In genomic region chr2:8534729-8535397, GRCh38 we compare ENCODE assay signal across 11 cellular contexts.
A peak's percentile ranks its signal among the peaks of the same experiment; 100 is the strongest.
DNase-seq lines count a peak whose midpoint lies in the region; ATAC-seq, FAIRE-seq and TF ChIP-seq lines count a peak whose summit lies in the region.
"Had no signal": no experiment of that assay in that cellular context is flagged by ENCODE, and none has a peak within 500 bp of the region (broad histone marks: within the 10 kb centered on the region; RNA-seq: fewer than 3 reads in every experiment).

No MANE protein-coding gene starts in this region.

- H3K4me3 ChIP-seq in choroid plexus epithelial cell (ENCODE audit: low read depth, low read length), result no peak overlapping the region
- H3K4me3 ChIP-seq in HepG2 (replicated peaks in 1 of 3; ENCODE audit: insufficient read depth in 1 of 3, low read depth in 2 of 3, low read length in 3 of 3), result peak overlapping the region in 2 of 3 experiments; percentile 4 to 56; a peak in 2 of 6 replicates
- no peak overlapping the region for H3K4me3 ChIP-seq in effector memory CD4-positive, alpha-beta T cell (ENCODE audit: insufficient read depth, low read depth, low read length, poor library complexity, severe bottlenecking)

- peaks cover 42% of the 10 kb centered on the region for H3K4me1 ChIP-seq in HepG2 (ENCODE audit: insufficient read depth, low read length)
- peaks cover 9% of the 10 kb centered on the region for H3K4me1 ChIP-seq in effector memory CD4-positive, alpha-beta T cell (ENCODE audit: control insufficient read depth, insufficient read depth, low read length, poor library complexity, severe bottlenecking)

- ATAC-seq in HepG2, result peak; percentile 85
- ATAC-seq in stimulated activated naive CD8-positive, alpha-beta T cell treated with anti-CD3 and anti-CD28 coated beads, Interleukin-15, amount 100 ng/mL, for 72 hours, result no peak

- peak; percentile 94 to 95 for DNase-seq in Kasumi-1 (lab: John Stamatoyannopoulos, UW)
- DNase-seq in choroid plexus epithelial cell (ENCODE audit: low read depth), result peak; percentile 74
- DNase-seq in HepG2 (ENCODE audit: low spot score), result peak; percentile 48
- peak; percentile 21 for DNase-seq in stromal cell of bone marrow (ENCODE audit: low read depth)
- no peak for DNase-seq in RPMI8226
- DNase-seq in stimulated activated naive CD8-positive, alpha-beta T cell treated with anti-CD3 and anti-CD28 coated beads, Interleukin-15, amount 100 ng/mL, for 72 hours, result no peak
- no peak for DNase-seq in effector memory CD4-positive, alpha-beta T cell
- no peak for DNase-seq in superior temporal gyrus (ENCODE audit: extremely low spot score)
- DNase-seq: activated CD4-positive, alpha-beta T cell treated with anti-CD3 and anti-CD28 coated beads, Interleukin-2, amount 50 U/mL, for 48 hours had no signal

- TF ChIP-seq POLR2A in HepG2 (IDR thresholded peaks at IDR 0.05; ENCODE audit: insufficient read depth in 1 of 2, low read depth in 2 of 2, low read length in 2 of 2), result no peak

- H3K4me3 Mint-ChIP-seq in stimulated activated naive CD8-positive, alpha-beta T cell treated with anti-CD3 and anti-CD28 coated beads, Interleukin-15, amount 100 ng/mL, for 72 hours, result no peak overlapping the region
- H3K4me3 Mint-ChIP-seq: stimulated activated naive CD8-positive, alpha-beta T cell treated with anti-CD3 and anti-CD28 coated beads, Interleukin-15, Interleukin-2, amounts not matched to agents 100 ng/mL and 50 ng/mL, for 24 hours had no signal

- H3K9ac ChIP-seq in HepG2 (ENCODE audit: insufficient read depth, low read depth, low read length), result no peak overlapping the region

- no peak overlapping the region for H2AFZ ChIP-seq in HepG2 (ENCODE audit: low read length)

- in situ Hi-C loops in HepG2 (cut with HindIII; ENCODE audit: extremely low pct_ligation_motif_present, low pct_unique_long_range_greater_than_20kb), result no loop called here

- no peaks in the 10 kb centered on the region for H3K79me2 ChIP-seq in HepG2 (ENCODE audit: insufficient read depth, low read length)

- no peaks in the 10 kb centered on the region for H3K36me3 ChIP-seq in HepG2 (replicated peaks in 1 of 2; ENCODE audit: control insufficient read depth in 1 of 2, insufficient read depth in 2 of 2, low read length in 2 of 2)
- H3K36me3 ChIP-seq in effector memory CD4-positive, alpha-beta T cell (ENCODE audit: control insufficient read depth, insufficient read depth, low read length), result no peaks in the 10 kb centered on the region

- H3K9me3 ChIP-seq in HepG2 (ENCODE audit: low read length), result peaks cover 14% of the 10 kb centered on the region
- H3K9me3 ChIP-seq in effector memory CD4-positive, alpha-beta T cell (ENCODE audit: control insufficient read depth, low read length), result peaks cover 7% of the 10 kb centered on the region

- peaks cover 7% of the 10 kb centered on the region for H3K27me3 Mint-ChIP-seq in stimulated activated naive CD8-positive, alpha-beta T cell treated with anti-CD3 and anti-CD28 coated beads, Interleukin-15, amount 100 ng/mL, for 72 hours
- H3K27me3 Mint-ChIP-seq: stimulated activated naive CD8-positive, alpha-beta T cell treated with anti-CD3 and anti-CD28 coated beads, Interleukin-15, Interleukin-2, amounts not matched to agents 100 ng/mL and 50 ng/mL, for 24 hours had no signal

- H3K4me2 ChIP-seq in HepG2 (ENCODE audit: low read depth, low read length), result peak overlapping the region; percentile 72

- no peak overlapping the region for H3K27ac Mint-ChIP-seq in stimulated activated naive CD8-positive, alpha-beta T cell treated with anti-CD3 and anti-CD28 coated beads, Interleukin-15, amount 100 ng/mL, for 72 hours
- H3K27ac Mint-ChIP-seq: IgD-negative memory B cell had no signal

- H4K20me1 ChIP-seq in HepG2 (ENCODE audit: insufficient read depth, low read length), result no peaks in the 10 kb centered on the region

- POLR2A ChIA-PET in HepG2 (lab: Yijun Ruan, JAX), result interaction anchor here (0.6 to 1.8 kb wide), 5 partner anchors 9 to 147 kb away, joined by 3 to 9 read pairs (median 4); partner anchors contain the start of gene ID2

- H3K4me1 Mint-ChIP-seq in stimulated activated naive CD8-positive, alpha-beta T cell treated with anti-CD3 and anti-CD28 coated beads, Interleukin-15, amount 100 ng/mL, for 72 hours, result peaks cover 26% of the 10 kb centered on the region

- BruUV-seq in HepG2 (replicated peaks; lab: Mats Ljungman, UMichigan), result no TSS peak

- intact Hi-C loops in HepG2 (cut with micrococcal nuclease; ENCODE audit: unreplicated experiment), result loop anchor here (2.0 kb wide), 1 partner anchor 38 kb away; no protein-coding TSS in a partner anchor

- TF ChIP-seq CTCF in choroid plexus epithelial cell (conservative IDR thresholded peaks at IDR 0.05; ENCODE audit: low read depth, low read length) (peak; percentile 26), HepG2 (CRISPR knock-in tag; IDR thresholded peaks at IDR 0.05) (0 out of 2 replicates have a peak, but pooled peaks have one; percentile 26)

- FAIRE-seq in HepG2 (lab: Jason Lieb, UNC), result peak; percentile 85

- no peak overlapping the region for H3K27ac ChIP-seq in HepG2 (ENCODE audit: extremely low read length, insufficient read depth, low read length)
- no peak overlapping the region for H3K27ac ChIP-seq in effector memory CD4-positive, alpha-beta T cell (ENCODE audit: insufficient read depth, low read length, poor library complexity, severe bottlenecking)

- CTCF ChIA-PET in HepG2 (lab: Yijun Ruan, JAX; ENCODE audit: low intra/inter-chr PET ratio, low total read pairs), result no interaction called here

- peak; percentile 25; the same call in 1 of the 2 replicates for TF ChIP-seq RAD21 in HepG2 (CRISPR knock-in tag; IDR thresholded peaks at IDR 0.05)

- WGBS in HepG2 (ENCODE audit: low lambda C conversion rate), result 36% methylated on average over 7 of the region's 13 CpGs

- H3K27me3 ChIP-seq in HepG2 (ENCODE audit: control insufficient read depth in 1 of 2, insufficient read depth in 2 of 2, low read length in 2 of 2), result peaks cover 6 to 34% of the 10 kb centered on the region in 2 experiments
- H3K27me3 ChIP-seq in effector memory CD4-positive, alpha-beta T cell (replicated peaks; ENCODE audit: control insufficient read depth, insufficient read depth, low read length, poor library complexity, severe bottlenecking), result no peaks in the 10 kb centered on the region

- peaks cover 18 to 25% of the 10 kb centered on the region in 2 donors for H3K9me3 Mint-ChIP-seq in stimulated activated naive CD8-positive, alpha-beta T cell treated with anti-CD3 and anti-CD28 coated beads, Interleukin-15, amount 100 ng/mL, for 72 hours

- TF ChIP-seq EP300 in HepG2 (IDR thresholded peaks at IDR 0.05; ENCODE audit: low read depth in 2 of 2, low read length in 2 of 2) (no peak), HepG2 (CRISPR knock-in tag; IDR thresholded peaks at IDR 0.05; ENCODE audit: borderline replicate concordance) (no peak)

TF ChIP-seq in HepG2, 621 proteins besides CTCF, POLR2A, EP300 and RAD21 (continues in another document):
- peak; percentile 56 for TF ChIP-seq NRL (CRISPR knock-in tag; IDR thresholded peaks at IDR 0.05; ENCODE audit: borderline replicate concordance)
- no peak for TF ChIP-seq GFI1 (CRISPR knock-in tag; IDR thresholded peaks at IDR 0.05; ENCODE audit: borderline replicate concordance)
- TF ChIP-seq NR1H2 (CRISPR knock-in tag; IDR thresholded peaks at IDR 0.05; ENCODE audit: borderline replicate concordance, low read depth), result no peak
- TF ChIP-seq MAFK (conservative IDR thresholded peaks at IDR 0.05 in 1 of 2, IDR thresholded peaks at IDR 0.05 in 1 of 2; ENCODE audit: low read length in 2 of 2), result no peak

Comparison
In these comparisons a context has a peak if more than half of its experiments do, and no peak if none do; other contexts are left out.
1. DNase-seq: peak in Kasumi-1 (2 of 2), choroid plexus epithelial cell (single experiment), HepG2 (single experiment) and stromal cell of bone marrow (single experiment); none in RPMI8226 (single experiment), stimulated activated naive CD8-positive, alpha-beta T cell treated with anti-CD3 and anti-CD28 coated beads, Interleukin-15, amount 100 ng/mL, for 72 hours (0 of 2), effector memory CD4-positive, alpha-beta T cell (0 of 3) and superior temporal gyrus (single experiment).
2. H3K4me3 ChIP-seq: peak in HepG2 (2 of 3); none in choroid plexus epithelial cell (single experiment) and effector memory CD4-positive, alpha-beta T cell (single experiment).